ENCODE assay signal across 29 cellular contexts in the genomic region with DNA sequence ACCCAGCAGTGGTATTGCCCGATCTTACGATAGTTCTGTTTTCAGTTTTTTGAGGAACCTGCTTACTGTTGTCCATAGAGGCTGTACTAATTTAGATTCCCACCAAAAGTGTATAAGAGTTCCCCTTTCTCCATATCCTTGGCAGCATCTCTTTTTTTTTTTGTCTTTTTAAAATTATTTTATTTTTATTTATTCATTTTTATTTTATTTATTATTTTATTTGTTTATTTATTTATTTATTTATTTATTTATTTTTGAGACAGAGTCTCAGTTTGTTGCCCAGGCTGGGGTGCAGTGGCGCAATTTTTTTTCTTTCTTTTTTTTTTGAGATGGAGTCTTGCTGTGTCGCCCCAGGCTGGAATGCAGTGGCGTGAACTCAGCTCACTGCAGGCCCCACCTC. TPM values are rescaled to one million over a fixed set of nuclear protein-coding genes. Genes with fewer than 3 reads are reported as not detected.
"Had no signal": no experiment of that assay in that cellular context is flagged by ENCODE, and none has a peak within 500 bp of the region (broad histone marks: within the 10 kb centered on the region; RNA-seq: fewer than 3 reads in every experiment).

No MANE protein-coding gene starts in this region.

- H3K9me3 ChIP-seq: adrenal gland, body of pancreas, colonic mucosa, esophagus muscularis mucosa, left lung, mucosa of descending colon, pancreas, prostate gland, vagina had no signal

- H3K4me1 ChIP-seq: body of pancreas, colonic mucosa, pancreas, prostate gland, vagina had no signal

- DNase-seq: activated CD4-positive, alpha-beta T cell treated with anti-CD3 and anti-CD28 coated beads, Interleukin-2, amount 50 U/mL, for 1 hour; activated CD8-positive, alpha-beta T cell treated with anti-CD3 and anti-CD28 coated beads for 36 hours; activated effector memory CD4-positive, alpha-beta T cell treated with Interleukin-2 at 50 U/mL for 16 hours; activated naive CD4-positive, alpha-beta T cell treated with anti-CD3 and anti-CD28 coated beads for 36 hours; activated naive CD8-positive, alpha-beta T cell treated with anti-CD3 and anti-CD28 coated beads for 36 hours; adrenal gland; aorta; body of pancreas; cerebellar nuclear complex; colonic mucosa; effector memory CD8-positive, alpha-beta T cell; foreskin melanocyte; mesendoderm; mucosa of descending colon; nephron progenitor cell; pancreas; retina; stimulated activated CD4-positive, alpha-beta T cell treated with anti-CD3 and anti-CD28 coated beads, Interleukin-12 subunit alpha, Interleukin-12 subunit beta, amount 100 ng/mL, for 4 hours; stimulated activated CD4-positive, alpha-beta T cell treated with anti-CD3 and anti-CD28 coated beads, Interleukin-4, amount 100 ng/mL, for 24 hours; T-helper 17 cell; T1000 had no signal

- H3K27ac ChIP-seq: adrenal gland, body of pancreas, cardiac muscle cell, colonic mucosa, esophagus muscularis mucosa, left lung, pancreas, prostate gland, skin epidermis, vagina had no signal

- H3K27me3 ChIP-seq: adrenal gland, body of pancreas, cardiac muscle cell, colonic mucosa, esophagus muscularis mucosa, left lung, pancreas, vagina had no signal

- FAIRE-seq: pancreas had no signal

- H3K4me3 ChIP-seq: adrenal gland, body of pancreas, cardiac muscle cell, colonic mucosa, esophagus muscularis mucosa, left lung, lung, mucosa of descending colon, pancreas, prostate gland, skin epidermis, vagina had no signal

- H3K36me3 ChIP-seq: adrenal gland, cardiac muscle cell, colonic mucosa, left lung, pancreas, prostate gland had no signal

RNA-seq across cellular contexts. Expression of a gene that starts 33.3 kb away (rescaled TPM):
- total RNA-seq: myocyte had no signal
